In the genomic region with DNA sequence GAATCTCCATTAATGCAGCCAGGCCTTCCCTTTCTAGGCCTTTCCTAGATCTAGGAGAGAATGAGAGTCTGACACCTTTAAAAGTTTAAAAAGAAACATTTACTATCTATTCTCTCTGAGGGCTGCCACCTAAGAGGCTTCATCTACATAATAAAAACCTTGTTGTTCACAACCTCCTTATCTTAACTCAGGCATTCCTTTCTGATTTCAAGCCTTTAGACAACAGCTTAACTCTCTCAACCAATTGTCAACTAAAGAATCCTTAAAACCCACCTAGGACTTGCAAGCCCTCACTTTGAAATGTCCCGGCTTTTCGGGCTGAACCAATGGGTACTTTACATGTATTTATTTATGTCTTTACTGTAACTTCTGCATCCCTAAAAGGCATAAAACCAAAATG, we compare ENCODE assay signal across 27 cellular contexts.
A peak's percentile ranks its signal among the peaks of the same experiment; 100 is the strongest.
DNase-seq lines count a peak whose midpoint lies in the region; ATAC-seq, FAIRE-seq and TF ChIP-seq lines count a peak whose summit lies in the region.
"Had no signal": no experiment of that assay in that cellular context is flagged by ENCODE, and none has a peak within 500 bp of the region (broad histone marks: within the 10 kb centered on the region; RNA-seq: fewer than 3 reads in every experiment).

No MANE protein-coding gene starts in this region.

- H3K23ac ChIP-seq in H1 (ENCODE audit: insufficient read length) (no peak overlapping the region), trophoblast cell (ENCODE audit: low read length) (no peak overlapping the region)

- H3K27ac ChIP-seq in GM23338 (ENCODE audit: low read depth) (peak overlapping the region; percentile 95), HUES48 (ENCODE audit: low read depth, low read length) (peak overlapping the region; percentile 94), H1 (ENCODE audit: low read depth, low read length) (peak overlapping the region; percentile 57; the same call in 1 of the 2 replicates), iPS-18a (ENCODE audit: low read length) (peak overlapping the region; percentile 88), trophoblast cell (ENCODE audit: low read depth, low read length) (no peak overlapping the region)
- H3K27ac ChIP-seq: A549; BLaER1 treated with 17β-estradiol and CSF1 and Interleukin-3, amounts not matched to agents 10 nM and 100 nM; HL-60; Peyer's patch; SK-N-MC had no signal

- no peak overlapping the region for H4K5ac ChIP-seq in H1 (ENCODE audit: insufficient read length, low read depth, low read length)

- H3K36me3 ChIP-seq in GM23338 (ENCODE audit: insufficient read depth) (no peaks in the 10 kb centered on the region), HUES48 (ENCODE audit: control insufficient read depth, insufficient read depth, low read length) (no peaks in the 10 kb centered on the region), H1 (ENCODE audit: control insufficient read depth in 2 of 4, insufficient read depth in 4 of 4, low read length in 3 of 4) (peaks cover 0 to 8% (median 4%) of the 10 kb centered on the region in 4 experiments; a peak in 3 of 8 replicates), iPS-18a (ENCODE audit: control insufficient read depth, low read depth, low read length) (no peaks in the 10 kb centered on the region), trophoblast cell (ENCODE audit: control insufficient read depth in 1 of 2, insufficient read depth in 2 of 2, low read length in 2 of 2) (no peaks in the 10 kb centered on the region)
- H3K36me3 ChIP-seq: BLaER1 treated with 17β-estradiol and CSF1 and Interleukin-3, amounts not matched to agents 10 nM and 100 nM; Peyer's patch had no signal

- H3K4me2 ChIP-seq in GM23338, result peak overlapping the region; percentile 7; the same call in 1 of the 2 replicates
- H3K4me2 ChIP-seq in H1 (ENCODE audit: insufficient read depth in 1 of 2, low read depth in 2 of 2, low read length in 2 of 2), result peak overlapping the region in 1 of 2 experiments; percentile 12; a peak in 1 of 4 replicates
- H3K4me2 ChIP-seq in trophoblast cell (ENCODE audit: low read length), result no peak overlapping the region
- H3K4me2 ChIP-seq: A549; BLaER1 treated with 17β-estradiol and CSF1 and Interleukin-3, amounts not matched to agents 10 nM and 100 nM had no signal

- H3K4me3 ChIP-seq in GM23338 (0 out of 2 replicates have a peak overlapping the region, but pooled peaks have one; percentile 3), HUES48 (ENCODE audit: low read depth, low read length) (no peak overlapping the region), H1 (ENCODE audit: extremely low read depth in 1 of 4, insufficient read depth in 2 of 4, low read depth in 3 of 4, low read length in 4 of 4) (peak overlapping the region in 1 of 4 experiments; percentile 27; a peak in 1 of 8 replicates), iPS-18a (ENCODE audit: low read length) (peak overlapping the region; percentile 17), trophoblast cell (ENCODE audit: low read depth, low read length) (no peak overlapping the region)
- H3K4me3 ChIP-seq: A549; BLaER1 treated with 17β-estradiol and CSF1 and Interleukin-3, amounts not matched to agents 10 nM and 100 nM; K562; Peyer's patch; SK-N-MC had no signal

- H3K14ac ChIP-seq in H1 (ENCODE audit: insufficient read length) (no peak overlapping the region), trophoblast cell (ENCODE audit: low read length) (no peak overlapping the region)

- H3K27ac Mint-ChIP-seq in GM23338, result peak overlapping the region; percentile 96
- H3K27ac Mint-ChIP-seq: CD8-positive, alpha-beta T cell had no signal

- H3K79me2 ChIP-seq in GM23338 (replicated peaks; ENCODE audit: insufficient read depth) (no peaks in the 10 kb centered on the region), H1 (ENCODE audit: control insufficient read depth in 1 of 2, insufficient read depth in 2 of 2, low read length in 2 of 2) (no peaks in the 10 kb centered on the region), trophoblast cell (ENCODE audit: control insufficient read depth, insufficient read depth, low read length, poor library complexity) (no peaks in the 10 kb centered on the region)

- H3K9me3 ChIP-seq in HUES48 (ENCODE audit: control insufficient read depth, insufficient read depth, low read length) (peaks cover 58% of the 10 kb centered on the region), H1 (ENCODE audit: insufficient read depth in 2 of 2, low read depth in 1 of 2, low read length in 1 of 2) (peaks cover 36 to 51% of the 10 kb centered on the region in 2 experiments), iPS-18a (ENCODE audit: control insufficient read depth, low read depth, low read length) (peaks cover 27% of the 10 kb centered on the region), trophoblast cell (ENCODE audit: insufficient read depth, low read depth, low read length) (peaks cover 2% of the 10 kb centered on the region)
- H3K9me3 ChIP-seq: A549, Peyer's patch had no signal

- no peak overlapping the region for H2AK5ac ChIP-seq in H1 (ENCODE audit: low read depth, low read length)
- no peak overlapping the region for H2AK5ac ChIP-seq in trophoblast cell (ENCODE audit: low read length)

- POLR2A ChIA-PET in H1 (lab: Charles Lee; ENCODE audit: partially characterized antibody), result interaction anchor here (1.1 kb wide), 1 partner anchor 20 kb away, joined by 3 read pairs; no protein-coding TSS in a partner anchor

- no peak overlapping the region for H3K4me3 Mint-ChIP-seq in GM23338
- H3K4me3 Mint-ChIP-seq: CD8-positive, alpha-beta T cell had no signal

- CTCF ChIA-PET in H1 (lab: Charles Lee; ENCODE audit: partially characterized antibody), result interaction anchor here (0.6 to 1.0 kb wide), 2 partner anchors 66 to 85 kb away, joined by 3 to 4 read pairs; no protein-coding TSS in a partner anchor

- WGBS in H1 (ENCODE audit: extremely low coverage in 1 of 2, insufficient coverage in 1 of 2, insufficient read length in 1 of 2, insufficient replicate concordance in 2 of 2, low coverage in 1 of 2, low lambda C conversion rate in 2 of 2, missing lambda C conversion rate in 1 of 2), 2 experiments, result 20% methylated on average over 2 of the region's 2 CpGs; no CpG with 5 or more reads in 1 of the 2 experiments
- WGBS in trophoblast cell (ENCODE audit: extremely low coverage, insufficient coverage, insufficient read length), result no CpG with 5 or more reads among the region's 2 CpGs

- H3K79me1 ChIP-seq in H1 (ENCODE audit: low read depth, low read length), result no peaks in the 10 kb centered on the region
- H3K79me1 ChIP-seq in trophoblast cell (ENCODE audit: low read length), result no peaks in the 10 kb centered on the region

- peaks cover 5% of the 10 kb centered on the region; the same call in 1 of the 2 replicates for H3K9me2 ChIP-seq in GM23338 (ENCODE audit: insufficient read depth)

- peaks cover 82% of the 10 kb centered on the region for H3K9me3 Mint-ChIP-seq in GM23338

- no peak overlapping the region for H2BK20ac ChIP-seq in H1 (ENCODE audit: low read length)

- H2BK5ac ChIP-seq in H1 (ENCODE audit: low read depth, low read length) (peak overlapping the region; percentile 76; the same call in 1 of the 2 replicates), trophoblast cell (ENCODE audit: low read depth, low read length, poor library complexity) (no peak overlapping the region)

- peaks cover 21% of the 10 kb centered on the region; the same call in 1 of the 2 replicates for H3K4me1 ChIP-seq in GM23338 (ENCODE audit: insufficient read depth)
- H3K4me1 ChIP-seq in HUES48 (ENCODE audit: control insufficient read depth, insufficient read depth, low read length), result peaks cover 16% of the 10 kb centered on the region
- H3K4me1 ChIP-seq in H1 (replicated peaks in 1 of 4; ENCODE audit: control insufficient read depth in 3 of 4, insufficient read depth in 4 of 4, low read length in 3 of 4), result peaks cover 5 to 7% (median 6%) of the 10 kb centered on the region in 4 experiments; a peak in 5 of 7 replicates
- peaks cover 19% of the 10 kb centered on the region for H3K4me1 ChIP-seq in iPS-18a (ENCODE audit: control insufficient read depth, low read depth, low read length)
- H3K4me1 ChIP-seq in trophoblast cell (ENCODE audit: control insufficient read depth in 1 of 2, insufficient read depth in 2 of 2, low read length in 2 of 2), result no peaks in the 10 kb centered on the region
- H3K4me1 ChIP-seq: A549; BLaER1 treated with 17β-estradiol and CSF1 and Interleukin-3, amounts not matched to agents 10 nM and 100 nM; Peyer's patch had no signal

- H4K12ac ChIP-seq in trophoblast cell (ENCODE audit: low read depth, low read length), result no peak overlapping the region

- H4K8ac ChIP-seq in H1 (ENCODE audit: extremely low read depth, insufficient read depth, low read length) (no peak overlapping the region), trophoblast cell (ENCODE audit: low read depth, low read length) (no peak overlapping the region)

- H3K27me3 ChIP-seq in GM23338 (ENCODE audit: insufficient read depth) (no peaks in the 10 kb centered on the region), HUES48 (ENCODE audit: control insufficient read depth, insufficient read depth, low read length) (no peaks in the 10 kb centered on the region), H1 (replicated peaks in 1 of 4; ENCODE audit: control insufficient read depth in 3 of 4, extremely low read depth in 1 of 4, insufficient read depth in 3 of 4, low read length in 3 of 4) (no peaks in the 10 kb centered on the region; a peak in 1 of 7 replicates), iPS-18a (ENCODE audit: control insufficient read depth, insufficient read depth, low read length) (no peaks in the 10 kb centered on the region), trophoblast cell (ENCODE audit: insufficient read depth, low read length) (no peaks in the 10 kb centered on the region)
- H3K27me3 ChIP-seq: BLaER1 treated with 17β-estradiol and CSF1 and Interleukin-3, amounts not matched to agents 10 nM and 100 nM; Peyer's patch had no signal

- peak overlapping the region; percentile 51; the same call in 1 of the 2 replicates for H3K18ac ChIP-seq in H1 (ENCODE audit: extremely low read depth, low read length)
- no peak overlapping the region for H3K18ac ChIP-seq in trophoblast cell (ENCODE audit: low read length)

- H3K27me3 Mint-ChIP-seq in GM23338 (ENCODE audit: insufficient read depth, low read depth, poor library complexity), result peaks cover 3% of the 10 kb centered on the region

- peak; percentile 96 for ATAC-seq in GM23338
- ATAC-seq in GM18907 (IDR thresholded peaks at IDR 0.05; ENCODE audit: unreplicated experiment), result no peak
- ATAC-seq: A549; CD8-positive, alpha-beta T cell; K562 had no signal

- peak overlapping the region; percentile 4; the same call in 1 of the 2 replicates for H3K9ac ChIP-seq in HUES48 (ENCODE audit: low read depth, low read length)
- no peak overlapping the region for H3K9ac ChIP-seq in H1 (replicated peaks in 1 of 4; ENCODE audit: extremely low read depth in 1 of 4, low read depth in 3 of 4, low read length in 3 of 4)
- H3K9ac ChIP-seq in iPS-18a (ENCODE audit: low read length), result peak overlapping the region; percentile 22
- no peak overlapping the region for H3K9ac ChIP-seq in trophoblast cell (ENCODE audit: low read length)
- H3K9ac ChIP-seq: BLaER1 treated with 17β-estradiol and CSF1 and Interleukin-3, amounts not matched to agents 10 nM and 100 nM had no signal

- H2BK120ac ChIP-seq in H1 (replicated peaks; ENCODE audit: low read depth, low read length) (no peak overlapping the region), trophoblast cell (ENCODE audit: insufficient read depth, low read length, poor library complexity) (no peak overlapping the region)

- no peak overlapping the region for H2AFZ ChIP-seq in GM23338
- H2AFZ ChIP-seq in H1 (ENCODE audit: low read length), result no peak overlapping the region
- H2AFZ ChIP-seq in trophoblast cell (ENCODE audit: insufficient read depth, low read length, poor library complexity), result no peak overlapping the region

- no peak for TF ChIP-seq POLR2A in H1 (IDR thresholded peaks at IDR 0.05; ENCODE audit: control extremely low read depth in 1 of 2, low read depth in 2 of 2, low read length in 2 of 2)

- DNase-seq in GM23338 (ENCODE audit: low spot score) (peak; percentile 89), H1 (ENCODE audit: low read depth in 1 of 2, low spot score in 2 of 2) (peak; percentile 43 to 44), NCI-H146 treated with DMSO at 0.1 percent for 48 hours (lab: John Stamatoyannopoulos, UW; ENCODE audit: unreplicated experiment) (no peak), globus pallidus (ENCODE audit: low spot score) (no peak), trophoblast cell (no peak)
- DNase-seq: AML-193; CD8-positive, alpha-beta T cell; DMS 273 treated with DMSO at 0.1 percent for 48 hours; DMS79; EL; GF-D8; NCI-H1105 treated with DMSO at 0.1 percent for 48 hours; NCI-H146; NCI-H2029; NCI-H446; NCI-H524 treated with DMSO at 0.1 percent for 48 hours; NCI-H774; Peyer's patch had no signal

- peaks cover 30% of the 10 kb centered on the region for H3K4me1 Mint-ChIP-seq in GM23338

- no peak overlapping the region for H4K91ac ChIP-seq in H1 (replicated peaks; ENCODE audit: insufficient read length, low read length)
- H4K91ac ChIP-seq in trophoblast cell (ENCODE audit: low read depth, low read length), result no peak overlapping the region

- H4K20me1 ChIP-seq in GM23338 (replicated peaks; ENCODE audit: insufficient read depth), result no peaks in the 10 kb centered on the region
- H4K20me1 ChIP-seq in H1 (replicated peaks in 1 of 2; ENCODE audit: control insufficient read depth in 1 of 2, insufficient read depth in 2 of 2, low read length in 2 of 2), result no peaks in the 10 kb centered on the region
- H4K20me1 ChIP-seq: BLaER1 treated with 17β-estradiol and CSF1 and Interleukin-3, amounts not matched to agents 10 nM and 100 nM had no signal

- no peak for TF ChIP-seq RAD21 in H1 (IDR thresholded peaks at IDR 0.05 in 1 of 2, conservative IDR thresholded peaks at IDR 0.05 in 1 of 2; ENCODE audit: low read depth in 2 of 2, low read length in 2 of 2)

- no peak overlapping the region for H3K56ac ChIP-seq in H1 (replicated peaks; ENCODE audit: insufficient read length, low read depth, low read length)

- TF ChIP-seq EP300 in H1 (IDR thresholded peaks at IDR 0.05; ENCODE audit: borderline replicate concordance in 1 of 2, low read depth in 2 of 2, low read length in 2 of 2), result no peak; a peak in 1 of 3 replicates

- H3F3A ChIP-seq in GM23338 (replicated peaks; ENCODE audit: low read depth), result 0 out of 2 replicates have a peak, but pooled peaks cover 7% of the 10 kb centered on the region

- no peak overlapping the region for H2BK15ac ChIP-seq in H1 (ENCODE audit: low read length)

- no peaks in the 10 kb centered on the region for H3K23me2 ChIP-seq in H1 (ENCODE audit: low read depth, low read length)

- FAIRE-seq in H1 (lab: Jason Lieb, UNC), result peak; percentile 94
- FAIRE-seq: A549, GM12892, K562 had no signal

- no peak overlapping the region for H3K4ac ChIP-seq in H1 (replicated peaks; ENCODE audit: insufficient read length, low read depth, low read length)
- no peak overlapping the region for H3K4ac ChIP-seq in trophoblast cell (ENCODE audit: low read depth, low read length)

- TF ChIP-seq CTCF in GM23338 (conservative IDR thresholded peaks at IDR 0.05; ENCODE audit: low read depth in 2 of 2), result no peak
- TF ChIP-seq CTCF in H1 (IDR thresholded peaks at IDR 0.05; ENCODE audit: control extremely low read depth in 1 of 3, insufficient read depth in 1 of 3, low read depth in 1 of 3, low read length in 3 of 3), result no peak

- H2BK12ac ChIP-seq in H1 (ENCODE audit: low read depth, low read length), result peak overlapping the region; percentile 56; the same call in 1 of the 2 replicates
- H2BK12ac ChIP-seq in trophoblast cell (ENCODE audit: low read length), result no peak overlapping the region

- peaks cover 81% of the 10 kb centered on the region for H3K36me3 Mint-ChIP-seq in GM23338 (ENCODE audit: low read depth)
- H3K36me3 Mint-ChIP-seq: CD8-positive, alpha-beta T cell had no signal

Comparison
In these comparisons a context has a peak if more than half of its experiments do, and no peak if none do; other contexts are left out.
1. DNase-seq: peak in GM23338 (single experiment) and H1 (2 of 2); none in NCI-H146 treated with DMSO at 0.1 percent for 48 hours (single experiment), globus pallidus (single experiment) and trophoblast cell (0 of 2).
2. H3K4me3 ChIP-seq: peak in GM23338 (single experiment) and iPS-18a (single experiment); none in HUES48 (single experiment) and trophoblast cell (single experiment).
3. H3K9ac ChIP-seq: peak in HUES48 (single experiment) and iPS-18a (single experiment); none in H1 (0 of 4) and trophoblast cell (single experiment).